ENCODE assay signal across 15 cellular contexts in the genomic region with DNA sequence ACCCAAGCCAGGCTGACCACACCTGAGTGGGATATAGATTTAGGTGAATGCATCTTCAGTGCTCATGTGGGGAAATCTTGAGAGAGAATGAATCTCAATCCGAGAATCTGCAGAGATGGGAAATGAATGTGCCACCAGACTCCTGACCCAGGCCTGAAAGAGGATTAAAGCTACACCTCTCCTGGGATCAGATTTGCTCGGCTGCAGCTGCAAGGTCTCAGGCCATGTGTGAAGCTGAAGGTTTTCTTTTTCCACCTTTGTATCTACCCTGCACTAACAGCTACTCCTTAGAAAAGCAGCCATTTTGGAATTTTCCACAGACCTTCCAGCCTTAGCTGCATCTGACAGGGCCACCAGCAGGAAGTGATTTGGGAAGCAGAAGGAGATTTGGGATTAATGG. TPM values are rescaled to one million over a fixed set of nuclear protein-coding genes. Genes with fewer than 3 reads are reported as not detected.
"Had no signal": no experiment of that assay in that cellular context is flagged by ENCODE, and none has a peak within 500 bp of the region (broad histone marks: within the 10 kb centered on the region; RNA-seq: fewer than 3 reads in every experiment).

No MANE protein-coding gene starts in this region.

- H3K27ac Mint-ChIP-seq: activated naive CD4-positive, alpha-beta T cell treated with anti-CD3 and anti-CD28 coated beads, Interleukin-2, amount 50 U/mL, for 24 hours; natural killer cell treated with Interleukin-12 subunit alpha and Interleukin-12 subunit beta and Interleukin-15 and Interleukin-18, amount 100 ng/mL, for 72 hours had no signal

- H3K27me3 Mint-ChIP-seq: activated naive CD4-positive, alpha-beta T cell treated with anti-CD3 and anti-CD28 coated beads, Interleukin-2, amount 50 U/mL, for 24 hours; natural killer cell treated with Interleukin-12 subunit alpha and Interleukin-12 subunit beta and Interleukin-15 and Interleukin-18, amount 100 ng/mL, for 72 hours had no signal

- H3K27ac ChIP-seq: sigmoid colon, stomach, thoracic aorta had no signal

- H3K4me2 ChIP-seq: SK-N-SH had no signal

- H3K9me3 Mint-ChIP-seq: activated naive CD4-positive, alpha-beta T cell treated with anti-CD3 and anti-CD28 coated beads, Interleukin-2, amount 50 U/mL, for 24 hours; natural killer cell treated with Interleukin-12 subunit alpha and Interleukin-12 subunit beta and Interleukin-15 and Interleukin-18, amount 100 ng/mL, for 72 hours had no signal

- DNase-seq: activated CD4-positive, alpha-beta T cell treated with anti-CD3 and anti-CD28 coated beads, Interleukin-2, amount 50 U/mL, for 4 hours; activated CD8-positive, alpha-beta memory T cell treated with anti-CD3 and anti-CD28 coated beads, Interleukin-2, amount 50 U/mL, for 4 hours; dermis blood vessel endothelial cell; left colon; mammary epithelial cell; mucosa of descending colon; sigmoid colon; SK-N-SH; stomach had no signal

- ATAC-seq: activated CD4-positive, CD25-positive, alpha-beta regulatory T cell treated with anti-CD3 and anti-CD28 coated beads, Interleukin-2, amount 50 U/mL, for 24 hours; left colon; mucosa of descending colon; natural killer cell treated with Interleukin-12 subunit alpha and Interleukin-12 subunit beta and Interleukin-15 and Interleukin-18, amount 100 ng/mL, for 72 hours had no signal

- H3K4me3 Mint-ChIP-seq: activated naive CD4-positive, alpha-beta T cell treated with anti-CD3 and anti-CD28 coated beads, Interleukin-2, amount 50 U/mL, for 24 hours; natural killer cell treated with Interleukin-12 subunit alpha and Interleukin-12 subunit beta and Interleukin-15 and Interleukin-18, amount 100 ng/mL, for 72 hours had no signal

- H3K9ac ChIP-seq: SK-N-SH had no signal

- H3K27me3 ChIP-seq: sigmoid colon, stomach had no signal

- H3K4me3 ChIP-seq: mucosa of descending colon, sigmoid colon, stomach, thoracic aorta had no signal

- H3K9me3 ChIP-seq: mucosa of descending colon, sigmoid colon, SK-N-SH, stomach, thoracic aorta had no signal

RNA-seq across cellular contexts. Expression of gene GPR3, which starts 18.3 kb away (rescaled TPM):
- total RNA-seq: left colon, thoracic aorta had no signal

RNA-seq across cellular contexts. Expression of gene CD164L2, which starts 27.6 kb away (rescaled TPM):
- total RNA-seq: dermis blood vessel endothelial cell; natural killer cell treated with Interleukin-12 subunit alpha and Interleukin-12 subunit beta and Interleukin-15 and Interleukin-18, amount 100 ng/mL, for 72 hours; osteocyte; sigmoid colon; stomach; T-helper 1 cell treated with Interleukin-12 subunit alpha and Interleukin-12 subunit beta and Interleukin-4 antibody, amounts not matched to agents 30 ng/mL and 1 ng/mL, for 36 hours; thoracic aorta had no signal

RNA-seq across cellular contexts. Expression of gene FCN3, which starts 36.1 kb away (rescaled TPM):
- total RNA-seq: dermis blood vessel endothelial cell; mammary epithelial cell; natural killer cell treated with Interleukin-12 subunit alpha and Interleukin-12 subunit beta and Interleukin-15 and Interleukin-18, amount 100 ng/mL, for 72 hours; osteocyte; T-helper 1 cell treated with Interleukin-12 subunit alpha and Interleukin-12 subunit beta and Interleukin-4 antibody, amounts not matched to agents 30 ng/mL and 1 ng/mL, for 36 hours had no signal
- polyA plus RNA-seq: mammary epithelial cell, SK-N-SH had no signal
